ENCODE assay signal across 8 cellular contexts in the genomic region with DNA sequence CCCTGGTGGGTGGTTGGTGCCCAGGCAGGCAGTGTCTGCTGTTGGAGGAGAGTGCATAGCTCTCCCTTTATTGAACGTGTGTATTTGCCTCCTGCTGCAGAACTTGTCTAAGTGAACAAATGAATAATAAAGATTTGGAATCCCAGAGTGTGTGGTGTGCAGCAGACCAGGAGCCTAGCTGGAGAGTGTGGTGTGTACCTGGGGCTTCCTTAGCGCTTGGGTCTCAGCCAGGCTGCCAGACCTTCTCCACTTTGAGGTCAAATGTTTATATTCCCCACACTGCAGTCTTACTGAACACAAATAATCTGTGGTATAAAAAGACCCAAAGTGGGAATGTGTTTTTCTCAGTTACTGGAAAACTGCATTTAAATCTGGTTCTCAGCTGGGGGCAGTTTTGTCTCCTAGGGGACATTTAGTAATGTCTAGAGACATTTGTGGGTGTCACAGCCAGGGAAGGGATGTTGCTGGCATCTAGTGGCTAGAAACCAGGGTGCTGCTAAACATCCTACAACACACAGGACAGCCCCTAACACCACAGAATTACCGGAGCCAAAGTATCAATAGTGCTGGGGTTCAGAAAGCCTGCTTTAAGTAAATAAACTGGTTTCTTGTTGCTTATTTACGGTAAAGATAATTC. TPM values are rescaled to one million over a fixed set of nuclear protein-coding genes. Genes with fewer than 3 reads are reported as not detected.
A peak's percentile ranks its signal among the peaks of the same experiment; 100 is the strongest.
DNase-seq lines count a peak whose midpoint lies in the region; ATAC-seq, FAIRE-seq and TF ChIP-seq lines count a peak whose summit lies in the region.

No MANE protein-coding gene starts in this region.

- H3K4me1 Mint-ChIP-seq in WTC11 (peaks cover 10% of the 10 kb centered on the region), endothelial cell (ENCODE audit: unreplicated experiment) (no peaks in the 10 kb centered on the region)

- H3K23ac ChIP-seq in mesenchymal stem cell (ENCODE audit: low read length in 2 of 2) = no peak overlapping the region

- H2BK5ac ChIP-seq in mesenchymal stem cell (ENCODE audit: low read depth, low read length, poor library complexity, severe bottlenecking) = no peak overlapping the region

- H3K4me3 Mint-ChIP-seq in WTC11 (no peak overlapping the region), endothelial cell (ENCODE audit: unreplicated experiment) (no peak overlapping the region)

- H4K8ac ChIP-seq in mesenchymal stem cell (ENCODE audit: low read length) = no peak overlapping the region

- no peak for DNase-seq in D721Med (ENCODE audit: insufficient read length, low spot score)
- DNase-seq in GM23248 = peak; percentile 6
- DNase-seq in WTC11 (ENCODE audit: low spot score) = peak; percentile 2
- peak; percentile 29 for DNase-seq in mesenchymal stem cell
- no peak for DNase-seq in middle frontal gyrus (ENCODE audit: extremely low spot score, low spot score)
- DNase-seq in activated gamma-delta T cell (lab: John Stamatoyannopoulos, UW) = no peak
- DNase-seq in endothelial cell (ENCODE audit: low spot score) = no peak

- H3K79me2 ChIP-seq in GM23248 (ENCODE audit: insufficient read depth) = no peaks in the 10 kb centered on the region

- H2AK5ac ChIP-seq in mesenchymal stem cell (ENCODE audit: low read length, severe bottlenecking) = no peak overlapping the region

- H2AFZ ChIP-seq in GM23248 (no peak overlapping the region), mesenchymal stem cell (ENCODE audit: low read depth, low read length) (no peak overlapping the region)

- H3K27me3 Mint-ChIP-seq in WTC11 (ENCODE audit: low read depth) (no peaks in the 10 kb centered on the region), endothelial cell (ENCODE audit: unreplicated experiment) (peaks cover 6% of the 10 kb centered on the region)

- POLR2A ChIA-PET in WTC11 (lab: Charles Lee) = no interaction called here

- H3K36me3 Mint-ChIP-seq in WTC11 (peaks cover 9% of the 10 kb centered on the region), endothelial cell (ENCODE audit: low read depth, unreplicated experiment) (no peaks in the 10 kb centered on the region)

- FAIRE-seq in D721Med (lab: Jason Lieb, UNC) = no peak

- no peak overlapping the region for H2BK12ac ChIP-seq in mesenchymal stem cell (ENCODE audit: low read length in 2 of 2)

- H3K4me2 ChIP-seq in GM23248 (ENCODE audit: unreplicated experiment) (no peak overlapping the region), mesenchymal stem cell (ENCODE audit: low read length, poor library complexity, severe bottlenecking) (no peak overlapping the region)

- no peaks in the 10 kb centered on the region for H3F3A ChIP-seq in GM23248 (ENCODE audit: insufficient read depth)

- H3K9ac ChIP-seq in GM23248 = no peak overlapping the region
- no peak overlapping the region for H3K9ac ChIP-seq in mesenchymal stem cell (ENCODE audit: low read length)

- H3K9me3 ChIP-seq in GM23248 (ENCODE audit: low read depth) = no peaks in the 10 kb centered on the region
- no peaks in the 10 kb centered on the region for H3K9me3 ChIP-seq in mesenchymal stem cell (ENCODE audit: control insufficient read depth, low read length)

- H3K4me1 ChIP-seq in GM23248 (ENCODE audit: insufficient read depth) = no peaks in the 10 kb centered on the region
- peaks cover 27% of the 10 kb centered on the region for H3K4me1 ChIP-seq in mesenchymal stem cell (ENCODE audit: control insufficient read depth, insufficient read depth, low read depth, low read length)

- in situ Hi-C loops in GM23248 (cut with MboI) = no loop called here

- no peaks in the 10 kb centered on the region for H3K9me2 ChIP-seq in GM23248 (ENCODE audit: insufficient read depth)

- H3K4me3 ChIP-seq in GM23248 (no peak overlapping the region), mesenchymal stem cell (ENCODE audit: insufficient read depth in 1 of 2, low read depth in 1 of 2, low read length in 2 of 2) (no peak overlapping the region)

- ATAC-seq in WTC11 (no peak), HG03354 (IDR thresholded peaks at IDR 0.05; ENCODE audit: poor library complexity, severe bottlenecking, unreplicated experiment) (no peak)

- WGBS in GM23248 (ENCODE audit: low coverage in 1 of 2, low lambda C conversion rate in 2 of 2, missing lambda C conversion rate in 2 of 2), 2 experiments = 44 to 55% methylated on average over 4 of the region's 4 CpGs
- WGBS in mesenchymal stem cell = 83% methylated on average over 2 of the region's 4 CpGs

- TF ChIP-seq CTCF in D721Med (IDR thresholded peaks at IDR 0.05; ENCODE audit: insufficient read depth, missing control alignments) = peak; percentile 37
- TF ChIP-seq CTCF in WTC11 (IDR thresholded peaks at IDR 0.05) = no peak
- no peak for TF ChIP-seq CTCF in endothelial cell (IDR thresholded peaks at IDR 0.05; ENCODE audit: unreplicated experiment)

- H3K27ac Mint-ChIP-seq in WTC11 = no peak overlapping the region
- no peak overlapping the region for H3K27ac Mint-ChIP-seq in endothelial cell (ENCODE audit: unreplicated experiment)

- no peak overlapping the region for H2BK15ac ChIP-seq in mesenchymal stem cell (ENCODE audit: low read depth, poor library complexity, severe bottlenecking)

- H3K4ac ChIP-seq in mesenchymal stem cell (ENCODE audit: low read depth in 1 of 2, low read length in 2 of 2) = no peak overlapping the region

- H3K27me3 ChIP-seq in GM23248 (replicated peaks; ENCODE audit: insufficient read depth) (peaks cover 6% of the 10 kb centered on the region; the same call in 1 of the 2 replicates), mesenchymal stem cell (ENCODE audit: control insufficient read depth in 1 of 2, insufficient read depth in 1 of 2, low read length in 2 of 2) (no peaks in the 10 kb centered on the region)

- H4K91ac ChIP-seq in mesenchymal stem cell (ENCODE audit: low read length) = no peak overlapping the region

- H3K79me1 ChIP-seq in mesenchymal stem cell (replicated peaks; ENCODE audit: low read length, poor library complexity, severe bottlenecking) = peaks cover 56% of the 10 kb centered on the region

- no peak overlapping the region for H3K27ac ChIP-seq in GM23248
- H3K27ac ChIP-seq in mesenchymal stem cell (ENCODE audit: low read length, poor library complexity, severe bottlenecking) = no peak overlapping the region

- H3K18ac ChIP-seq in mesenchymal stem cell (ENCODE audit: low read depth in 1 of 2, low read length in 2 of 2) = no peak overlapping the region

- CTCF ChIA-PET in WTC11 (lab: Charles Lee) = interaction anchor here (0.7 to 4.4 kb wide), 6 partner anchors 12 to 87 kb away, joined by 3 to 14 read pairs (median 3); no protein-coding TSS in a partner anchor

- H3K36me3 ChIP-seq in GM23248 (ENCODE audit: low read depth) = no peaks in the 10 kb centered on the region
- peaks cover 0 to 76% of the 10 kb centered on the region in 2 experiments for H3K36me3 ChIP-seq in mesenchymal stem cell (ENCODE audit: control insufficient read depth in 1 of 2, insufficient read depth in 2 of 2, low read depth in 1 of 2, low read length in 2 of 2)

- H3K9me3 Mint-ChIP-seq in WTC11 = no peaks in the 10 kb centered on the region
- no peaks in the 10 kb centered on the region for H3K9me3 Mint-ChIP-seq in endothelial cell (ENCODE audit: unreplicated experiment)

- H2BK120ac ChIP-seq in mesenchymal stem cell (ENCODE audit: low read depth, low read length) = no peak overlapping the region

- H3K14ac ChIP-seq in mesenchymal stem cell (ENCODE audit: low read length in 2 of 2) = no peak overlapping the region

- no peaks in the 10 kb centered on the region for H4K20me1 ChIP-seq in GM23248 (ENCODE audit: insufficient read depth)

TF ChIP-seq in WTC11, 78 proteins besides CTCF, POLR2A, EP300 and RAD21 (continues in another document):
- TF ChIP-seq ETV6 (CRISPR knock-in tag; IDR thresholded peaks at IDR 0.05) (no peak), NFE2L1 (CRISPR knock-in tag; IDR thresholded peaks at IDR 0.05) (no peak), CREB1 (CRISPR knock-in tag; IDR thresholded peaks at IDR 0.05) (no peak), TEAD4 (CRISPR knock-in tag; IDR thresholded peaks at IDR 0.05) (no peak)
- TF ChIP-seq, protein P1, sequence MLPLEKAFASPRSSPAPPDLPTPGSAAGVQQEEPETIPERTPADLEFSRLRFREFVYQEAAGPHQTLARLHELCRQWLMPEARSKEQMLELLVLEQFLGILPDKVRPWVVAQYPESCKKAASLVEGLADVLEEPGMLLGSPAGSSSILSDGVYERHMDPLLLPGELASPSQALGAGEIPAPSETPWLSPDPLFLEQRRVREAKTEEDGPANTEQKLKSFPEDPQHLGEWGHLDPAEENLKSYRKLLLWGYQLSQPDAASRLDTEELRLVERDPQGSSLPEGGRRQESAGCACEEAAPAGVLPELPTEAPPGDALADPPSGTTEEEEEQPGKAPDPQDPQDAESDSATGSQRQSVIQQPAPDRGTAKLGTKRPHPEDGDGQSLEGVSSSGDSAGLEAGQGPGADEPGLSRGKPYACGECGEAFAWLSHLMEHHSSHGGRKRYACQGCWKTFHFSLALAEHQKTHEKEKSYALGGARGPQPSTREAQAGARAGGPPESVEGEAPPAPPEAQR (CRISPR knock-in tag; IDR thresholded peaks at IDR 0.05) = no peak
- TF ChIP-seq, protein P2, sequence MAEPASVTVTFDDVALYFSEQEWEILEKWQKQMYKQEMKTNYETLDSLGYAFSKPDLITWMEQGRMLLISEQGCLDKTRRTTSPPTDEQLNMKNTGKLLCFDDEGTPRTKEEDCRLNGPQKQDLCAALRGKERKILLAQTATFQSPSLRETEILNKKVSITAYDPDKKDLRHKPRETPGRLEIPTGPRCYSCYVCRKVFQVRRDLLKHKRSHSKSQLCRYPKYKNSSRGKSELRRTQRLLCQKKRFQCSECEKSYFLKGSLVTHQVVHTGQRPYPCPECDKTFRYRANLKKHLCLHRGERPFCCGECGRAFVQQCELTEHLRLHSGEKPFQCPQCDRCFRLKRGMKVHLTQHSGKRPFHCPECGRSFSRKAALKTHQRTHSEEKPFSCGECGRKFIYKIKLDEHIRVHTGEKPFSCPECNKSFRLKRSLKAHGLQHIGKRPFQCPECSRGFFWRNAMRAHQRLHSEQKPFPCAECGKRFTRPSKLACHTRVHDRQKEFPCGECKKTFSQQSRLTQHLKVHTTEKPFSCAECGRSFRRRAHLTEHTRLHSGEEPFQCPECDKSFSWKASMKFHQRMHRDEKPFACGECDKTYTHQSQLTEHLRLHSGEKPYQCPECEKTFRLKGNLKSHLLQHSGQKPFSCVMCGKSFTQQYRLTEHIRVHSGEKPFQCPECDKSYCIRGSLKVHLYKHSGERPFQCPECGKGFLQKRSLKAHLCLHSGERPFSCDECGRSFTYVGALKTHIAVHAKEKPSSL (CRISPR knock-in tag; conservative IDR thresholded peaks at IDR 0.05) = no peak

RNA-seq across cellular contexts. Expression of a gene that starts 23.6 kb away (rescaled TPM):
- total RNA-seq in GM23248 (2014; rRNA removed; shearing (Covaris generic)) = not detected in 2 replicates
- 0.23 TPM in 1 of 2 replicates, not detected in the other for polyA plus RNA-seq in GM23248 (2016; fragmentation: Nextera tagmentation; extraction: Ambion mirVana)
- 22.7 to 26.3 TPM (median 25.8 TPM) in 3 replicates for total RNA-seq in WTC11 (2021)
- polyA plus RNA-seq in mesenchymal stem cell (2013, experiment 1 of 2) = 3.0 TPM
- 3.2 TPM for polyA plus RNA-seq in mesenchymal stem cell (2013, experiment 2 of 2)
- total RNA-seq in endothelial cell (ENCODE audit: unreplicated experiment) = 12.3 TPM

RNA-seq across cellular contexts. Expression of a gene that starts 41.2 kb away (rescaled TPM):
- 0.32 TPM in 1 of 2 replicates, not detected in the other for total RNA-seq in GM23248 (2014; rRNA removed; shearing (Covaris generic))
- polyA plus RNA-seq in GM23248 (2016; fragmentation: Nextera tagmentation; extraction: Ambion mirVana) = 0.14 TPM in 1 of 2 replicates, not detected in the other
- total RNA-seq in WTC11 (2021) (0.11 to 0.30 TPM (median 0.16 TPM) in 3 replicates), endothelial cell (ENCODE audit: unreplicated experiment) (0.82 TPM)
- 0.10 TPM for polyA plus RNA-seq in mesenchymal stem cell (2013, experiment 1 of 2)
- 0.10 TPM for polyA plus RNA-seq in mesenchymal stem cell (2013, experiment 2 of 2)

Comparison
In these comparisons a context has a peak if more than half of its experiments do, and no peak if none do; other contexts are left out.
1. DNase-seq: peak in GM23248 (single experiment), WTC11 (single experiment) and mesenchymal stem cell (single experiment); none in D721Med (single experiment), middle frontal gyrus (single experiment), activated gamma-delta T cell (single experiment) and endothelial cell (single experiment).
2. RNA of a gene that starts 23.6 kb away (total RNA-seq): 22.7 to 26.3 TPM in WTC11 and 12.3 TPM in endothelial cell (single experiment); not detected in GM23248; every median in the first group is over 10 times any median in the second.